9 cellular contexts compared by ENCODE assay signal in the genomic region with DNA sequence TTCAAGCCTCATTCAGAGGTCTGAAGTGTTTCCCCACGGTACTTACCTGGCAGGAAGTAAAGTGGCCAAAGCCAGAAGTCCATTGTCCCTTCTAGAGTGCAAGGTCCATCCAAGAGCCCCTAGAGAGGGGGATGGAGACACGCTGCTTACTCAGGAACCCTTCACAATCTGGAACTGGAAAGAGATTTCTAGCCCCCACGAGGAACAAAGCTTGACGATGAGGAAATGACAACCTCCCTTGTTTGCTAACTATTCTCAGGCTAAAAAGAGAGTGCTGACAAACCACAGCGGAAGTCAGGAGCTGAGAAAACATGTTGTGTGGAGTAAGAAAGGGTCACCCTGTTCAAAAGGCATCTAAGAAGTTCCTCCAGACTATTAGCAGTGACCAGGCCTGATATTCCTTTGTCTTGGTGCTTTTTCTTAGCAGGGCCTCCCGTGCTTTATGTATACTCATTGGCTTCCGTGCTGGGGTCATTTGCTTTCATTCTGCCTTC. TPM values are rescaled to one million over a fixed set of nuclear protein-coding genes. Genes with fewer than 3 reads are reported as not detected.
DNase-seq lines count a peak whose midpoint lies in the region; ATAC-seq, FAIRE-seq and TF ChIP-seq lines count a peak whose summit lies in the region.
"Had no signal": no experiment of that assay in that cellular context is flagged by ENCODE, and none has a peak within 500 bp of the region (broad histone marks: within the 10 kb centered on the region; RNA-seq: fewer than 3 reads in every experiment).

A gene with protein sequence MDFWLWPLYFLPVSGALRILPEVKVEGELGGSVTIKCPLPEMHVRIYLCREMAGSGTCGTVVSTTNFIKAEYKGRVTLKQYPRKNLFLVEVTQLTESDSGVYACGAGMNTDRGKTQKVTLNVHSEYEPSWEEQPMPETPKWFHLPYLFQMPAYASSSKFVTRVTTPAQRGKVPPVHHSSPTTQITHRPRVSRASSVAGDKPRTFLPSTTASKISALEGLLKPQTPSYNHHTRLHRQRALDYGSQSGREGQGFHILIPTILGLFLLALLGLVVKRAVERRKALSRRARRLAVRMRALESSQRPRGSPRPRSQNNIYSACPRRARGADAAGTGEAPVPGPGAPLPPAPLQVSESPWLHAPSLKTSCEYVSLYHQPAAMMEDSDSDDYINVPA (minus strand): TSS at position 170 of the 494 bp plus-strand sequence. CDS start 87 bp downstream, at position 83.

- H3K4me1 ChIP-seq in MM.1S (ENCODE audit: low read length), result peaks cover 56% of the 10 kb centered on the region

- CTCF ChIA-PET in activated naive CD4-positive, alpha-beta T cell treated with anti-CD3 and anti-CD28 coated beads, Interleukin-2, amount 10 ng/mL, durations not matched to agents 7 days and 5 days (lab: Charles Lee), result interaction anchor here (0.7 to 13.0 kb wide), 10 partner anchors 10 to 195 kb away, joined by 3 to 168 read pairs (median 5); partner anchors contain the start of gene IL20

- H2AFZ ChIP-seq in MM.1S (ENCODE audit: low read length), result peak within 1 kb of the TSS; percentile 46

- H3K9me3 ChIP-seq in MM.1S (replicated peaks; ENCODE audit: insufficient read depth, low read length), result no peaks in the 10 kb centered on the region

- H3K4me1 Mint-ChIP-seq in activated naive CD4-positive, alpha-beta T cell treated with anti-CD3 and anti-CD28 coated beads, Interleukin-2, amount 10 ng/mL, durations not matched to agents 7 days and 5 days, result peaks cover 39% of the 10 kb centered on the region
- H3K4me1 Mint-ChIP-seq in osteocyte (ENCODE audit: unreplicated experiment), result no peaks in the 10 kb centered on the region
- H3K4me1 Mint-ChIP-seq: nephron had no signal

- no peaks in the 10 kb centered on the region for H3K9me2 ChIP-seq in MM.1S (replicated peaks; ENCODE audit: insufficient read depth, low read length)

- peak within 1 kb of the TSS; percentile 93 for H3K4me2 ChIP-seq in MM.1S (ENCODE audit: low read depth, low read length)

- peak within 1 kb of the TSS; percentile 65 for H3K4me3 ChIP-seq in MM.1S (ENCODE audit: low read length)

- peaks cover 50% of the 10 kb centered on the region for H3K79me2 ChIP-seq in MM.1S (ENCODE audit: low read length)

- ATAC-seq in GM18502 (IDR thresholded peaks at IDR 0.05; ENCODE audit: poor library complexity, unreplicated experiment) (peak; percentile 26), GM21528 (IDR thresholded peaks at IDR 0.05; ENCODE audit: low FRiP score, unreplicated experiment) (no peak)

- no peaks in the 10 kb centered on the region for H3K27me3 ChIP-seq in MM.1S (replicated peaks; ENCODE audit: insufficient read depth, low read length)

- no peaks in the 10 kb centered on the region for H4K20me1 ChIP-seq in MM.1S (ENCODE audit: insufficient read depth, low read length)

- no peak within 1 kb of the TSS for H3K27ac Mint-ChIP-seq in activated naive CD4-positive, alpha-beta T cell treated with anti-CD3 and anti-CD28 coated beads, Interleukin-2, amount 10 ng/mL, durations not matched to agents 7 days and 5 days
- H3K27ac Mint-ChIP-seq in osteocyte (ENCODE audit: unreplicated experiment), result no peak within 1 kb of the TSS
- H3K27ac Mint-ChIP-seq: nephron had no signal

- peak; percentile 95 for DNase-seq in MM.1S
- DNase-seq in activated naive CD4-positive, alpha-beta T cell treated with anti-CD3 and anti-CD28 coated beads, Interleukin-2, amount 10 ng/mL, durations not matched to agents 7 days and 5 days, result peak; percentile 69
- DNase-seq in putamen (ENCODE audit: low spot score), result peak; percentile 42
- no peak for DNase-seq in HuH-7 (ENCODE audit: low spot score)
- DNase-seq in osteocyte (ENCODE audit: extremely low spot score, unreplicated experiment), result no peak
- no peak for DNase-seq in D721Med (ENCODE audit: insufficient read length, low spot score)

- peak within 1 kb of the TSS; percentile 88 for H3K9ac ChIP-seq in MM.1S (ENCODE audit: low read length)

- H3K4me3 Mint-ChIP-seq in activated naive CD4-positive, alpha-beta T cell treated with anti-CD3 and anti-CD28 coated beads, Interleukin-2, amount 10 ng/mL, durations not matched to agents 7 days and 5 days, result no peak within 1 kb of the TSS
- H3K4me3 Mint-ChIP-seq in osteocyte (ENCODE audit: unreplicated experiment), result no peak within 1 kb of the TSS
- H3K4me3 Mint-ChIP-seq: nephron had no signal

- peak within 1 kb of the TSS; percentile 97 for H3K27ac ChIP-seq in MM.1S (ENCODE audit: low read length)

- FAIRE-seq in D721Med (lab: Jason Lieb, UNC), result no peak

- no peaks in the 10 kb centered on the region for H3K27me3 Mint-ChIP-seq in activated naive CD4-positive, alpha-beta T cell treated with anti-CD3 and anti-CD28 coated beads, Interleukin-2, amount 10 ng/mL, durations not matched to agents 7 days and 5 days
- peaks cover 14% of the 10 kb centered on the region for H3K27me3 Mint-ChIP-seq in osteocyte (ENCODE audit: unreplicated experiment)

- TF ChIP-seq CTCF in MM.1S (IDR thresholded peaks at IDR 0.05; ENCODE audit: low read length), result no peak
- TF ChIP-seq CTCF in osteocyte (IDR thresholded peaks at IDR 0.05), result no peak
- TF ChIP-seq CTCF in D721Med (IDR thresholded peaks at IDR 0.05; ENCODE audit: insufficient read depth, missing control alignments), result no peak

- H3K36me3 ChIP-seq in MM.1S (replicated peaks; ENCODE audit: insufficient read depth, low read length), result no peaks in the 10 kb centered on the region

- peaks cover 25% of the 10 kb centered on the region for H3F3A ChIP-seq in MM.1S (ENCODE audit: insufficient read depth, low read length)

- H3K36me3 Mint-ChIP-seq in activated naive CD4-positive, alpha-beta T cell treated with anti-CD3 and anti-CD28 coated beads, Interleukin-2, amount 10 ng/mL, durations not matched to agents 7 days and 5 days, result peaks cover 37% of the 10 kb centered on the region
- no peaks in the 10 kb centered on the region for H3K36me3 Mint-ChIP-seq in osteocyte (ENCODE audit: unreplicated experiment)

- H3K9me3 Mint-ChIP-seq in activated naive CD4-positive, alpha-beta T cell treated with anti-CD3 and anti-CD28 coated beads, Interleukin-2, amount 10 ng/mL, durations not matched to agents 7 days and 5 days, result no peaks in the 10 kb centered on the region
- no peaks in the 10 kb centered on the region for H3K9me3 Mint-ChIP-seq in osteocyte (ENCODE audit: unreplicated experiment)
- H3K9me3 Mint-ChIP-seq: nephron had no signal

RNA-seq across cellular contexts. Expression of the gene that starts here (rescaled TPM):
- not detected in 2 replicates for total RNA-seq in osteocyte

Comparison
In these comparisons a context has a peak if more than half of its experiments do, and no peak if none do; other contexts are left out.
1. DNase-seq: peak in MM.1S (single experiment), activated naive CD4-positive, alpha-beta T cell treated with anti-CD3 and anti-CD28 coated beads, Interleukin-2, amount 10 ng/mL, durations not matched to agents 7 days and 5 days (single experiment) and putamen (single experiment); none in HuH-7 (single experiment), osteocyte (single experiment) and D721Med (single experiment).